ENCODE assay signal across 8 cellular contexts in the genomic region with DNA sequence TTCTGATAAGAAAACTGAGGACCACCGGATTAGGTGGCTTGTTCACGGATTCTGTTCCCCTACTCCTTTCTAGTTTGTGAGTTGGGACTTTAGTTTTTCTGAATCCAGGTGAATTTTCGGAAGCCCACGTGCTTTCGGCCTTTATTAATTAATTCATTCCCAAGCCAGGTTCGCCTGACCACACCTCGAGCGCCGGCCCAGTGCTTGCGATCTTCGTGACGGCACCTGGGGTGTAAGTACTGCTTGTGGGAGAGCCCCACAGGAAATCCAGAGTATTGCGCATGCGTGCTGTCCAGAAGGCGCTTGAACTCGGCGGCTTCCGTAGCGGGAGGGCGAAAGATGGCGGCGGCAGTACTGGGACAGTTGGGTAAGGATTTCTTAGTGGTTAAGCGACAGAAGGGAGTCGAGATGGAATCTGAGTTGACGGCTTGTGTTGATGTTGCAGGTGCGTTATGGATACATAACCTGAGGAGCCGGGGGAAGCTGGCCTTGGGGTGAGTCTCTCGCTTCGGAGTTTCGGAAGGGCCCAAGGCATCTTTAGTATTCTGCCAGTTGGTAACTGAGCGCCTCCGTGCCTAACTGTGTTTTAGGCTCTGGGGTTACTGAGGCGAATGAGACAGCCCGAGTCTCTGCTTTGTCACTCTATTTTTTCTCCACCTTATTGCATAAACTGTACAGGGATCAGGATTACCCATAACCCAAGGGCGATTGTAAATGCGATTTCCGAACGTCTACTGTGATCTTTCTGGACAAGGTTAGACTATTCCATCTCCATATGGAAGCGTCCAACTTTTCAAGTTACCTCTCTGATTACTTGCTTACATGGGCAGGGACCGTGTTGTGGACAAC. TPM values are rescaled to one million over a fixed set of nuclear protein-coding genes. Genes with fewer than 3 reads are reported as not detected.
DNase-seq lines count a peak whose midpoint lies in the region; ATAC-seq, FAIRE-seq and TF ChIP-seq lines count a peak whose summit lies in the region.

MRPL22 (plus strand) TSS at position 302 of the 849 bp plus-strand sequence; CDS start at position 340, 38 bp downstream.

- TF ChIP-seq POLR2A in GM12892 (IDR thresholded peaks at IDR 0.05; ENCODE audit: low read depth, low read length): peak; percentile 91
- peak; percentile 54 to 73 for TF ChIP-seq POLR2A in adrenal gland (IDR thresholded peaks at IDR 0.05)
- peak; percentile 78 for TF ChIP-seq POLR2A in transverse colon (IDR thresholded peaks at IDR 0.05)

- H3K4me3 ChIP-seq in adrenal gland (peak within 1 kb of the TSS in 3 of 4 donors; percentile 69 to 79 (median 71)), heart right ventricle (peak within 1 kb of the TSS; percentile 55 to 90 (median 70)), transverse colon (peak within 1 kb of the TSS; percentile 58 to 69 (median 64))

- H3K27ac ChIP-seq in adrenal gland (peak within 1 kb of the TSS in 4 of 5 donors; percentile 57 to 84 (median 70)), heart right ventricle (peak within 1 kb of the TSS; percentile 54 to 89 (median 79)), transverse colon (peak within 1 kb of the TSS; percentile 73 to 88 (median 84))

- TF ChIP-seq CTCF in adrenal gland (IDR thresholded peaks at IDR 0.05) (peak in 4 of 6 experiments; percentile 26 to 44 (median 30)), heart right ventricle (IDR thresholded peaks at IDR 0.05) (peak in 1 of 9 donors; percentile 2), transverse colon (IDR thresholded peaks at IDR 0.05) (peak in 4 of 5 experiments; percentile 8 to 57 (median 36))

- peak; percentile 92 for FAIRE-seq in GM12892 (lab: Jason Lieb, UNC)

- in situ Hi-C loops in transverse colon (cut with MboI; ENCODE audit: low pct_ligation_motif_present in 1 of 4, low pct_unique_long_range_greater_than_20kb in 1 of 4, low sequenced_read_pairs in 3 of 4): no loop called here

- intact Hi-C loops in adrenal gland (cut with DNase I): loop anchor here in 1 of 2 donors (10.0 kb wide), 1 partner anchor 204 kb away; no protein-coding TSS in a partner anchor
- intact Hi-C loops in heart right ventricle (cut with DNase I): no loop called here
- intact Hi-C loops in transverse colon (cut with DNase I; ENCODE audit: low total_unique reads): no loop called here

- ATAC-seq in HG02852 (IDR thresholded peaks at IDR 0.05; ENCODE audit: unreplicated experiment) (peak; percentile 50), heart right ventricle (peak; percentile 57 to 92 (median 77))

- H3K4me1 ChIP-seq in adrenal gland (replicated peaks in 1 of 2) (peaks cover 23 to 34% of the 10 kb centered on the region in 2 donors), heart right ventricle (peaks cover 0 to 63% (median 49%) of the 10 kb centered on the region in 9 donors), transverse colon (peaks cover 6 to 48% (median 28%) of the 10 kb centered on the region in 4 donors)

- TF ChIP-seq EP300 in transverse colon (IDR thresholded peaks at IDR 0.05; ENCODE audit: low read depth): no peak

- H3K9me3 ChIP-seq in adrenal gland (replicated peaks in 1 of 3): no peaks in the 10 kb centered on the region
- H3K9me3 ChIP-seq in heart right ventricle: no peaks in the 10 kb centered on the region
- H3K9me3 ChIP-seq in transverse colon: no peaks in the 10 kb centered on the region

- WGBS in adrenal gland, 4 donors: 1% methylated on average over 23 to 40 of the region's 40 CpGs
- 1 to 2% methylated on average over 40 of the region's 40 CpGs for WGBS in heart right ventricle, 2 donors
- WGBS in transverse colon (ENCODE audit: low coverage in 1 of 2), 2 donors: 2% methylated on average over 13 to 40 of the region's 40 CpGs

- H3K36me3 ChIP-seq in adrenal gland (replicated peaks in 1 of 2) (no peaks in the 10 kb centered on the region), heart right ventricle (peaks cover 0 to 26% (median 0%) of the 10 kb centered on the region in 9 donors), transverse colon (no peaks in the 10 kb centered on the region)

- H3K27me3 ChIP-seq in adrenal gland (no peaks in the 10 kb centered on the region), heart right ventricle (no peaks in the 10 kb centered on the region), transverse colon (no peaks in the 10 kb centered on the region)

- DNase-seq in GM12892 (ENCODE audit: insufficient read length) (peak; percentile 71), NCI-H146 treated with DMSO at 0.1 percent for 48 hours (lab: John Stamatoyannopoulos, UW; ENCODE audit: unreplicated experiment) (peak; percentile 75), T-helper 1 cell (peak; percentile 87 to 94 (median 90)), adrenal gland (peak; percentile 91 to 96 (median 93)), heart right ventricle (peak; percentile 90 to 95), pons (ENCODE audit: low spot score) (peak; percentile 85), transverse colon (peak; percentile 95)

RNA-seq across cellular contexts. Expression of gene MRPL22, which starts in this region (rescaled TPM):
- 63.8 TPM for polyA plus RNA-seq in GM12892 (2012; ENCODE audit: missing spikeins)
- total RNA-seq in adrenal gland: 10 to 100 TPM; 12.6 to 65.2 (median 45.7) TPM
- 100 to 1,000 TPM in 2 of 3 donors, 10 to 100 TPM in 1; 98.0 to 129 (median 103) TPM for polyA plus RNA-seq in adrenal gland
- total RNA-seq in heart right ventricle: 10 to 100 TPM; 57.1 to 85.3 (median 70.5) TPM
- polyA plus RNA-seq in heart right ventricle: 100 to 1,000 TPM; 106 to 109 TPM
- total RNA-seq in transverse colon: 10 to 100 TPM in 2 of 4 donors, 1 to 10 TPM in 1, not detected in 1; 9.4 to 13.2 (median 12.5) TPM

Comparison
In these comparisons a context has a peak if more than half of its experiments do, and no peak if none do; other contexts are left out.
1. Peak in every context shown above with its lines: DNase-seq, ATAC-seq, H3K4me3 ChIP-seq and H3K27ac ChIP-seq.